ENCODE assay signal across 14 cellular contexts in the genomic region with DNA sequence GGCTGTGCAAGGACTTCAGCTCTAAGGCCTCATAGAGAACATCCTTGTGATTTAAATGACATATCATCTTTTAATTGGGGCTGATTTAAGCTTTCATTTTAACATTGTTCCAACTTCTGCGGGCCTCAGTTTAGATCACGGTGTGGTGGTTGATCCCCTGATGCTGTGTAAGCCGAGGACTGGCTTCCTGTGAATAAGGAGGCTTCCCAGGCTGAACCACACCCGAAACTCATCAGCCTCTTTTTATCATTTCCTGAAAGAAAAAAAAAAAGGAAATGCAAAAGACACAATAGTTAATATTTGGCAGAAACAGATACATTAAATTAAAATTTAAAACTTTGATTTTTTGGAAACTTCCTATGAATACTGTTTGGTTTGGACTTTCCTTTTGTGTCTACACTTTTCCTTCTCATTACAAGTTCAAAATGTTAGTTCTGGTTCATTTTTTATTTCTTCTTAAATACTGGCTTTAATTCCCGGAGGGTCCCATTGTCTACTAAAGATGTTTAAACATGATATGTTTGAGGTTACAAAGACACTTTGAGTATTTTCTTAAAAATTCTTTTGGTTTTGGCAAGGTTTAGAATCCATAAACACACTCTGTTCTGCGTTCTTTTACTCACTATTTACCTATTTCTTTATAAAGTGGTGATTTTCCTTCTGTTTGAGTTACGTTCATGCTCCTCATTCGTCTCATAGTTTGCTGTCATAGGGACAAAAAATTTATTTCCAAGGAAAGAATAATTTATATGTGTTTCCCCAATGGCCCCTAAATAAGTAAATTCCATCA.
"Had no signal": no experiment of that assay in that cellular context is flagged by ENCODE, and none has a peak within 500 bp of the region (broad histone marks: within the 10 kb centered on the region; RNA-seq: fewer than 3 reads in every experiment).

No MANE protein-coding gene starts in this region.

- H3K27me3 Mint-ChIP-seq: activated CD4-positive, alpha-beta T cell treated with anti-CD3 and anti-CD28 coated beads, Interleukin-2, amount 10 ng/mL, durations not matched to agents 24 days and 14 days had no signal

- H3K27ac ChIP-seq: lower lobe of right lung, right atrium auricular region had no signal

- H3K27ac Mint-ChIP-seq: activated B cell treated with CpG ODN at 0.5 μM for 24 hours; activated CD4-positive, alpha-beta T cell treated with anti-CD3 and anti-CD28 coated beads, Interleukin-2, amount 10 ng/mL, durations not matched to agents 24 days and 14 days; activated naive CD4-positive, alpha-beta T cell treated with anti-CD3 and anti-CD28 coated beads, Interleukin-2, amount 50 U/mL, for 24 hours; mesothelial cell of epicardium; type B pancreatic cell had no signal

- H3K36me3 ChIP-seq: lower lobe of right lung, right atrium auricular region had no signal

- H3K4me1 Mint-ChIP-seq: activated CD4-positive, alpha-beta T cell treated with anti-CD3 and anti-CD28 coated beads, Interleukin-2, amount 10 ng/mL, durations not matched to agents 24 days and 14 days; activated naive CD4-positive, alpha-beta T cell treated with anti-CD3 and anti-CD28 coated beads, Interleukin-2, amount 50 U/mL, for 24 hours had no signal

- DNase-seq: activated B cell treated with CpG ODN at 0.5 μM for 24 hours; activated CD4-positive, alpha-beta T cell treated with anti-CD3 and anti-CD28 coated beads, Interleukin-2, amount 10 ng/mL, durations not matched to agents 24 days and 14 days; amygdala; left cardiac atrium; lower lobe of right lung; posterior cingulate gyrus; stimulated activated naive CD4-positive, alpha-beta T cell; T-helper 2 cell had no signal

- ATAC-seq: left cardiac atrium, lower lobe of right lung had no signal

- H3K4me3 ChIP-seq: lower lobe of right lung, right atrium auricular region had no signal

- H3K36me3 Mint-ChIP-seq: activated naive CD4-positive, alpha-beta T cell treated with anti-CD3 and anti-CD28 coated beads, Interleukin-2, amount 50 U/mL, for 24 hours; mesothelial cell of epicardium; type B pancreatic cell had no signal

- FAIRE-seq: colon, TTC549 had no signal

- H3K4me3 Mint-ChIP-seq: activated B cell treated with CpG ODN at 0.5 μM for 24 hours; activated CD4-positive, alpha-beta T cell treated with anti-CD3 and anti-CD28 coated beads, Interleukin-2, amount 10 ng/mL, durations not matched to agents 24 days and 14 days; activated naive CD4-positive, alpha-beta T cell treated with anti-CD3 and anti-CD28 coated beads, Interleukin-2, amount 50 U/mL, for 24 hours; mesothelial cell of epicardium; type B pancreatic cell had no signal

- H3K4me1 ChIP-seq: lower lobe of right lung, right atrium auricular region had no signal

- H3K27me3 ChIP-seq: right atrium auricular region had no signal
